ENCODE assay signal across 18 cellular contexts in the genomic region with DNA sequence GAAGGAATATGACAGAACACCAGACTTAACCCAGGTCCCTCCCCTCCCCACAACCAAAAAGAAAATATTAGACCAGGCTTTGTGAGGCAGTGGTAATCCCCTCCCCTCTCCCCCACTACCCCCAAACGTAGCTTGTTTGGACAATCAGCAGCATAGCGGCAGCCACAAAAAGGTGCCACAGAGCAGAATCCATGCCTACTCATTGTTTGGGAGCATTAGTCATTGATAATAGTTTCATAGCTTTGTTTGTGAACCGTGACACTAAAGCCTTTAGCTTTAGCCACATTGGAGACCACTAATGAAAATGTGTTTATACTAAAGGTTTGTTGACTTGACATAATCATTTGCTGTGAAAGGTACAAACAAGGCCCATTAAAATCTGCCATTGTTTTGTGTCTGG.
"Had no signal": no experiment of that assay in that cellular context is flagged by ENCODE, and none has a peak within 500 bp of the region (broad histone marks: within the 10 kb centered on the region; RNA-seq: fewer than 3 reads in every experiment).

No MANE protein-coding gene starts in this region.

- H3K27ac ChIP-seq: gastroesophageal sphincter, left lung, neutrophil, parathyroid adenoma had no signal

- H3K27me3 ChIP-seq: gastroesophageal sphincter, left lung, neutrophil had no signal

- H3K9me3 ChIP-seq: gastroesophageal sphincter, left lung, neutrophil had no signal

- FAIRE-seq: islet of Langerhans, TTC549, urothelium cell line had no signal

- H3K4me3 ChIP-seq: gastroesophageal sphincter, left lung had no signal

- H3K9me3 Mint-ChIP-seq: activated CD4-positive, alpha-beta T cell treated with anti-CD3 and anti-CD28 coated beads, Interleukin-2, amount 10 ng/mL, durations not matched to agents 24 days and 14 days; activated naive CD8-positive, alpha-beta T cell treated with anti-CD3 and anti-CD28 coated beads, Interleukin-2, amount 10 ng/mL, durations not matched to agents 7 days and 5 days; activated T-cell treated with anti-CD3 and anti-CD28 coated beads, Interleukin-2, amount 50 U/mL, for 72 hours; memory B cell; naive thymus-derived CD8-positive, alpha-beta T cell; stimulated activated memory B cell treated with anti-CD40 and anti-IgM and Interleukin-4, amounts not matched to agents 10 μg/mL and 1 μg/mL and 100 μg/mL, for 72 hours had no signal

- DNase-seq: activated CD4-positive, alpha-beta T cell treated with anti-CD3 and anti-CD28 coated beads, Interleukin-2, amount 10 ng/mL, durations not matched to agents 24 days and 14 days; activated CD4-positive, CD25-positive, alpha-beta regulatory T cell; activated CD8-positive, alpha-beta memory T cell treated with anti-CD3 and anti-CD28 coated beads, Interleukin-2, amount 50 U/mL, for 4 hours; activated CD8-positive, alpha-beta T cell treated with anti-CD3 and anti-CD28 coated beads, Interleukin-2, amount 10 ng/mL, durations not matched to agents 7 days and 5 days; activated gamma-delta T cell treated with Interleukin-2 at 50 U/mL for 16 hours; activated naive CD8-positive, alpha-beta T cell treated with anti-CD3 and anti-CD28 coated beads, Interleukin-2, amount 10 ng/mL, durations not matched to agents 7 days and 5 days; activated T-cell treated with anti-CD3 and anti-CD28 coated beads, Interleukin-2, amount 50 U/mL, for 72 hours; cerebellar nuclear complex; left lung; naive thymus-derived CD8-positive, alpha-beta T cell had no signal

- H3K27me3 Mint-ChIP-seq: activated CD4-positive, alpha-beta T cell treated with anti-CD3 and anti-CD28 coated beads, Interleukin-2, amount 10 ng/mL, durations not matched to agents 24 days and 14 days; activated naive CD8-positive, alpha-beta T cell treated with anti-CD3 and anti-CD28 coated beads, Interleukin-2, amount 10 ng/mL, durations not matched to agents 7 days and 5 days; memory B cell; stimulated activated memory B cell treated with anti-CD40 and anti-IgM and Interleukin-4, amounts not matched to agents 10 μg/mL and 1 μg/mL and 100 μg/mL, for 72 hours had no signal

- H3K4me3 Mint-ChIP-seq: activated CD4-positive, alpha-beta T cell treated with anti-CD3 and anti-CD28 coated beads, Interleukin-2, amount 10 ng/mL, durations not matched to agents 24 days and 14 days; activated CD8-positive, alpha-beta T cell treated with anti-CD3 and anti-CD28 coated beads, Interleukin-2, amount 10 ng/mL, durations not matched to agents 7 days and 5 days; activated naive CD8-positive, alpha-beta T cell treated with anti-CD3 and anti-CD28 coated beads, Interleukin-2, amount 10 ng/mL, durations not matched to agents 7 days and 5 days; activated T-cell treated with anti-CD3 and anti-CD28 coated beads, Interleukin-2, amount 50 U/mL, for 72 hours; memory B cell; naive thymus-derived CD8-positive, alpha-beta T cell; stimulated activated memory B cell treated with anti-CD40 and anti-IgM and Interleukin-4, amounts not matched to agents 10 μg/mL and 1 μg/mL and 100 μg/mL, for 72 hours had no signal

- H3K27ac Mint-ChIP-seq: activated CD4-positive, alpha-beta T cell treated with anti-CD3 and anti-CD28 coated beads, Interleukin-2, amount 10 ng/mL, durations not matched to agents 24 days and 14 days; activated CD8-positive, alpha-beta T cell treated with anti-CD3 and anti-CD28 coated beads, Interleukin-2, amount 10 ng/mL, durations not matched to agents 7 days and 5 days; activated naive CD8-positive, alpha-beta T cell treated with anti-CD3 and anti-CD28 coated beads, Interleukin-2, amount 10 ng/mL, durations not matched to agents 7 days and 5 days; activated T-cell treated with anti-CD3 and anti-CD28 coated beads, Interleukin-2, amount 50 U/mL, for 72 hours; memory B cell; stimulated activated memory B cell treated with anti-CD40 and anti-IgM and Interleukin-4, amounts not matched to agents 10 μg/mL and 1 μg/mL and 100 μg/mL, for 72 hours had no signal

- H2AFZ ChIP-seq: parathyroid adenoma had no signal

- H3K9ac ChIP-seq: parathyroid adenoma had no signal

- H3K4me1 ChIP-seq: gastroesophageal sphincter, left lung, parathyroid adenoma had no signal

- ATAC-seq: activated CD8-positive, alpha-beta T cell treated with anti-CD3 and anti-CD28 coated beads, Interleukin-2, amount 10 ng/mL, durations not matched to agents 7 days and 5 days; activated T-cell treated with anti-CD3 and anti-CD28 coated beads, Interleukin-2, amount 50 U/mL, for 72 hours; gastroesophageal sphincter; left lung; naive thymus-derived CD8-positive, alpha-beta T cell; stimulated activated memory B cell treated with anti-CD40 and anti-IgM and Interleukin-4, amounts not matched to agents 10 μg/mL and 1 μg/mL and 100 μg/mL, for 72 hours had no signal
